ENCODE assay signal across 21 cellular contexts in genomic region chr2:22946553-22946952, GRCh38.
A peak's percentile ranks its signal among the peaks of the same experiment; 100 is the strongest.
DNase-seq lines count a peak whose midpoint lies in the region; ATAC-seq, FAIRE-seq and TF ChIP-seq lines count a peak whose summit lies in the region.
"Had no signal": no experiment of that assay in that cellular context is flagged by ENCODE, and none has a peak within 500 bp of the region (broad histone marks: within the 10 kb centered on the region; RNA-seq: fewer than 3 reads in every experiment).

No MANE protein-coding gene starts in this region.

- H3K27ac Mint-ChIP-seq in activated CD4-positive, alpha-beta T cell treated with anti-CD3 and anti-CD28 coated beads, Interleukin-2, amount 10 ng/mL, durations not matched to agents 24 days and 14 days: no peak overlapping the region
- H3K27ac Mint-ChIP-seq: CD4-positive, alpha-beta T cell; HFFc6 had no signal

- 97% methylated on average over 2 of the region's 2 CpGs; no CpG with 5 or more reads in 1 of the 2 experiments for whole genome bisulfite sequencing in H1 (ENCODE audit: extremely low coverage in 1 of 2, insufficient coverage in 1 of 2, insufficient read length in 1 of 2, insufficient replicate concordance in 2 of 2, low coverage in 1 of 2, low lambda C conversion rate in 2 of 2, missing lambda C conversion rate in 1 of 2), 2 experiments
- no CpG with 5 or more reads among the region's 2 CpGs for WGBS in mesendoderm (ENCODE audit: extremely low coverage, insufficient coverage, low lambda C conversion rate)

- H3K4ac ChIP-seq in H1 (replicated peaks; ENCODE audit: insufficient read length, low read depth, low read length): no peak overlapping the region
- H3K4ac ChIP-seq in mesendoderm (ENCODE audit: low read depth, low read length): no peak overlapping the region

- H3K9ac ChIP-seq in H1 (replicated peaks in 1 of 4; ENCODE audit: extremely low read depth in 1 of 4, low read depth in 3 of 4, low read length in 3 of 4) (no peak overlapping the region), mesendoderm (ENCODE audit: low read length) (no peak overlapping the region)

- intact Hi-C loops in activated CD4-positive, alpha-beta T cell treated with anti-CD3 and anti-CD28 coated beads, Interleukin-2, amount 10 ng/mL, durations not matched to agents 24 days and 14 days (cut with micrococcal nuclease): no loop called here
- intact Hi-C loops in Right ventricle myocardium superior (cut with DNase I): no loop called here

- H3K36me3 ChIP-seq in H1 (ENCODE audit: control insufficient read depth in 2 of 4, insufficient read depth in 4 of 4, low read length in 3 of 4) (no peaks in the 10 kb centered on the region), mesendoderm (ENCODE audit: control insufficient read depth, insufficient read depth, low read length) (no peaks in the 10 kb centered on the region)

- no peak overlapping the region for H3K56ac ChIP-seq in H1 (replicated peaks; ENCODE audit: insufficient read length, low read depth, low read length)
- no peak overlapping the region for H3K56ac ChIP-seq in mesendoderm (ENCODE audit: low read length)

- H2BK15ac ChIP-seq in H1 (ENCODE audit: low read length): no peak overlapping the region
- H2BK15ac ChIP-seq in mesendoderm (replicated peaks; ENCODE audit: low read depth): no peak overlapping the region

- no peaks in the 10 kb centered on the region for H4K20me1 ChIP-seq in H1 (replicated peaks in 1 of 2; ENCODE audit: control insufficient read depth in 1 of 2, insufficient read depth in 2 of 2, low read length in 2 of 2)

- H3K79me1 ChIP-seq in H1 (ENCODE audit: low read depth, low read length) (no peaks in the 10 kb centered on the region), mesendoderm (ENCODE audit: low read length) (no peaks in the 10 kb centered on the region)

- H3K23me2 ChIP-seq in H1 (ENCODE audit: low read depth, low read length): no peaks in the 10 kb centered on the region

- DNase-seq in activated CD4-positive, alpha-beta T cell treated with anti-CD3 and anti-CD28 coated beads, Interleukin-2, amount 10 ng/mL, durations not matched to agents 24 days and 14 days: peak; percentile 19
- no peak for DNase-seq in activated CD4-positive, alpha-beta T cell treated with anti-CD3 and anti-CD28 coated beads, Interleukin-2, amount 50 U/mL, for 4 hours
- DNase-seq in H1 (ENCODE audit: low read depth in 1 of 2, low spot score in 2 of 2) (no peak), mesendoderm (peak; percentile 22), Right ventricle myocardium superior (no peak), SHP77 treated with DMSO at 0.1 percent for 48 hours (lab: John Stamatoyannopoulos, UW) (no peak), DMS153 treated with DMSO at 0.1 percent for 48 hours (lab: John Stamatoyannopoulos, UW; ENCODE audit: unreplicated experiment) (no peak), occipital lobe (lab: John Stamatoyannopoulos, UW) (no peak)
- DNase-seq: AML-193; Caco-2; CD4-positive, alpha-beta T cell; DMS79; GF-D8; HFFc6 had no signal

- H3K14ac ChIP-seq in H1 (ENCODE audit: insufficient read length): no peak overlapping the region

- no peaks in the 10 kb centered on the region for H3K36me3 Mint-ChIP-seq in activated CD4-positive, alpha-beta T cell treated with anti-CD3 and anti-CD28 coated beads, Interleukin-2, amount 10 ng/mL, durations not matched to agents 24 days and 14 days (ENCODE audit: low read depth)

- no peak for TF ChIP-seq CTCF in H1 (IDR thresholded peaks at IDR 0.05; ENCODE audit: control extremely low read depth in 1 of 3, insufficient read depth in 1 of 3, low read depth in 1 of 3, low read length in 3 of 3)

- H2BK20ac ChIP-seq in H1 (ENCODE audit: low read length): no peak overlapping the region

- H2AK5ac ChIP-seq in H1 (ENCODE audit: low read depth, low read length) (no peak overlapping the region), mesendoderm (ENCODE audit: low read length) (no peak overlapping the region)

- no peak overlapping the region for H2BK5ac ChIP-seq in H1 (ENCODE audit: low read depth, low read length)
- no peak overlapping the region for H2BK5ac ChIP-seq in mesendoderm (ENCODE audit: low read length)

- TF ChIP-seq POLR2A in H1 (IDR thresholded peaks at IDR 0.05; ENCODE audit: control extremely low read depth in 1 of 2, low read depth in 2 of 2, low read length in 2 of 2): no peak

- FAIRE-seq in H1 (lab: Jason Lieb, UNC): no peak
- FAIRE-seq: A549, D721Med, H54 had no signal

- H3K23ac ChIP-seq in H1 (ENCODE audit: insufficient read length) (no peak overlapping the region), mesendoderm (ENCODE audit: low read length) (no peak overlapping the region)

- H3K27me3 ChIP-seq in H1 (replicated peaks in 1 of 4; ENCODE audit: control insufficient read depth in 3 of 4, extremely low read depth in 1 of 4, insufficient read depth in 3 of 4, low read length in 3 of 4): peaks cover 0 to 2% (median 0%) of the 10 kb centered on the region in 4 experiments; a peak in 1 of 7 replicates
- H3K27me3 ChIP-seq in mesendoderm (ENCODE audit: insufficient read depth, low read length, poor library complexity): no peaks in the 10 kb centered on the region

- H3K4me2 ChIP-seq in H1 (ENCODE audit: insufficient read depth in 1 of 2, low read depth in 2 of 2, low read length in 2 of 2): no peak overlapping the region
- no peak overlapping the region for H3K4me2 ChIP-seq in mesendoderm (ENCODE audit: low read length)
- H3K4me2 ChIP-seq: A549 had no signal

- H3K9me3 Mint-ChIP-seq in activated CD4-positive, alpha-beta T cell treated with anti-CD3 and anti-CD28 coated beads, Interleukin-2, amount 10 ng/mL, durations not matched to agents 24 days and 14 days: no peaks in the 10 kb centered on the region
- H3K9me3 Mint-ChIP-seq: CD4-positive, alpha-beta T cell had no signal

- H3K79me2 ChIP-seq in H1 (ENCODE audit: control insufficient read depth in 1 of 2, insufficient read depth in 2 of 2, low read length in 2 of 2) (no peaks in the 10 kb centered on the region), mesendoderm (ENCODE audit: control insufficient read depth, insufficient read depth, low read length) (no peaks in the 10 kb centered on the region)

- H2BK120ac ChIP-seq in H1 (replicated peaks; ENCODE audit: low read depth, low read length) (no peak overlapping the region), mesendoderm (ENCODE audit: low read depth, low read length) (no peak overlapping the region)

- no peaks in the 10 kb centered on the region for H3K9me3 ChIP-seq in H1 (ENCODE audit: insufficient read depth in 2 of 2, low read depth in 1 of 2, low read length in 1 of 2)
- H3K9me3 ChIP-seq: A549, Caco-2 had no signal

- no peak overlapping the region for H3K4me3 ChIP-seq in H1 (ENCODE audit: extremely low read depth in 1 of 4, insufficient read depth in 2 of 4, low read depth in 3 of 4, low read length in 4 of 4)
- no peak overlapping the region for H3K4me3 ChIP-seq in mesendoderm (ENCODE audit: low read length)
- H3K4me3 ChIP-seq: A549 had no signal

- H4K91ac ChIP-seq in H1 (replicated peaks; ENCODE audit: insufficient read length, low read length): no peak overlapping the region

- H3K4me1 ChIP-seq in H1 (replicated peaks in 1 of 4; ENCODE audit: control insufficient read depth in 3 of 4, insufficient read depth in 4 of 4, low read length in 3 of 4) (peaks cover 0 to 4% (median 1%) of the 10 kb centered on the region in 4 experiments; a peak in 2 of 7 replicates), mesendoderm (ENCODE audit: control insufficient read depth, low read depth, low read length) (no peaks in the 10 kb centered on the region)
- H3K4me1 ChIP-seq: A549, Caco-2 had no signal

- TF ChIP-seq EP300 in H1 (IDR thresholded peaks at IDR 0.05; ENCODE audit: borderline replicate concordance in 1 of 2, low read depth in 2 of 2, low read length in 2 of 2): no peak

- POLR2A ChIA-PET in H1 (lab: Charles Lee; ENCODE audit: partially characterized antibody): no interaction called here

- H4K8ac ChIP-seq in H1 (ENCODE audit: extremely low read depth, insufficient read depth, low read length) (no peak overlapping the region), mesendoderm (ENCODE audit: low read depth, low read length) (no peak overlapping the region)

- no peak for ATAC-seq in Right ventricle myocardium superior (ENCODE audit: poor library complexity)
- ATAC-seq: A549, HCT116 had no signal

- H3K27ac ChIP-seq in H1 (ENCODE audit: low read depth, low read length): no peak overlapping the region
- no peak overlapping the region for H3K27ac ChIP-seq in mesendoderm (ENCODE audit: low read depth, low read length)
- H3K27ac ChIP-seq: 22Rv1, A549, C4-2B, HL-60 had no signal

- TF ChIP-seq RAD21 in H1 (IDR thresholded peaks at IDR 0.05 in 1 of 2, conservative IDR thresholded peaks at IDR 0.05 in 1 of 2; ENCODE audit: low read depth in 2 of 2, low read length in 2 of 2): no peak

- no peaks in the 10 kb centered on the region for H3K27me3 Mint-ChIP-seq in activated CD4-positive, alpha-beta T cell treated with anti-CD3 and anti-CD28 coated beads, Interleukin-2, amount 10 ng/mL, durations not matched to agents 24 days and 14 days
- H3K27me3 Mint-ChIP-seq: CD4-positive, alpha-beta T cell had no signal

- H3K4me1 Mint-ChIP-seq in activated CD4-positive, alpha-beta T cell treated with anti-CD3 and anti-CD28 coated beads, Interleukin-2, amount 10 ng/mL, durations not matched to agents 24 days and 14 days: no peaks in the 10 kb centered on the region

- no peak overlapping the region for H2BK12ac ChIP-seq in H1 (ENCODE audit: low read depth, low read length)

- H3K18ac ChIP-seq in H1 (ENCODE audit: extremely low read depth, low read length): no peak overlapping the region
- no peak overlapping the region for H3K18ac ChIP-seq in mesendoderm (ENCODE audit: low read length)

- H4K5ac ChIP-seq in H1 (ENCODE audit: insufficient read length, low read depth, low read length) (no peak overlapping the region), mesendoderm (ENCODE audit: low read length) (no peak overlapping the region)

- no peak overlapping the region for H3K4me3 Mint-ChIP-seq in activated CD4-positive, alpha-beta T cell treated with anti-CD3 and anti-CD28 coated beads, Interleukin-2, amount 10 ng/mL, durations not matched to agents 24 days and 14 days
- H3K4me3 Mint-ChIP-seq: CD4-positive, alpha-beta T cell; HFFc6 had no signal

- CTCF ChIA-PET in H1 (lab: Charles Lee; ENCODE audit: partially characterized antibody): interaction anchor here (0.5 kb wide), 1 partner anchor 823 kb away, joined by 3 read pairs; no protein-coding TSS in a partner anchor

- no peak overlapping the region for H2AFZ ChIP-seq in H1 (ENCODE audit: low read length)

TF ChIP-seq in H1, 55 proteins besides CTCF, POLR2A, EP300 and RAD21:
- TF ChIP-seq PHF8 (conservative IDR thresholded peaks at IDR 0.05; ENCODE audit: low read depth, low read length): no peak
- TF ChIP-seq YY1 (IDR thresholded peaks at IDR 0.05; ENCODE audit: low read depth, low read length): 0 out of 2 replicates have a peak, but pooled peaks have one; percentile 9

Comparison
In these comparisons a context has a peak if more than half of its experiments do, and no peak if none do; other contexts are left out.
1. DNase-seq: peak in activated CD4-positive, alpha-beta T cell treated with anti-CD3 and anti-CD28 coated beads, Interleukin-2, amount 10 ng/mL, durations not matched to agents 24 days and 14 days (single experiment) and mesendoderm (single experiment); none in activated CD4-positive, alpha-beta T cell treated with anti-CD3 and anti-CD28 coated beads, Interleukin-2, amount 50 U/mL, for 4 hours (0 of 2), H1 (0 of 2), Right ventricle myocardium superior (single experiment), SHP77 treated with DMSO at 0.1 percent for 48 hours (single experiment), DMS153 treated with DMSO at 0.1 percent for 48 hours (single experiment) and occipital lobe (single experiment).